Comparison of ENCODE assay signal across 8 cellular contexts in the genomic region with DNA sequence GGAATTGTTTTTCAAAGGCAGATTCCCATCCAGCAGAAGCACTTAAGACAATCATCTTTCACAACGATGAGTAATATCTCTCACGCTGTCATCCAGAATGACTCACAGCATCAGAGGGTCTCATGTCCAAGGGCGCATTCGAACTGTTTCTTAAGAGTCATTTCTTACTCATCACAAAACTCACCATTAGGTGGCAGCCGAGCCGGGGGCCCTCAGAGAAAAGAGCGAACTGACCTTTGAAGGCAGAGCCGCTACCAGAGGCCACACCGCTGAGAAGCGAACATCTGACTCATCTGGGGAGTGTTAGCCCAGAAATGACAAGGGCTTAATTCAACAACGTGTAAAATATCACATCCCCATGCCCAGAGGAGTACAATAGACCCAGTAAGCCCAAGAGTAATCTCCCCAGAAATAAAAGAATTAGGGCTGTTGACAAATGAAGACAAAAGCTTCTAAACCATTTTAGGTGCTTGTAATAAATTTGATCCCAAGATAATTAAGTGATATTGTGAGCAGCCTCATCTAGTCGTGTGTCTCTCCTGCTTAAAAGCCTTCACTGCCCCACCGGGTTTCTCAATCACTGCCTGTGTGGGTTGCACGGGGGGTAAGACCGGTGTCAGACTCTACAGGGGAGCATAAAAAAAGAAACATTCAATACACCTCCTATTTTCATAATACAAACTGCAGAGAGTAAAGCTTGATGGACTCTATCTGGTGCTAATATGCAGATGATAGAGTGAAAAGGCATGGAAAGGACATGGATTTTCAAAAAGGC.
A peak's percentile ranks its signal among the peaks of the same experiment; 100 is the strongest.
DNase-seq lines count a peak whose midpoint lies in the region; ATAC-seq and TF ChIP-seq lines count a peak whose summit lies in the region.

No MANE protein-coding gene starts in this region.

- H3K36me3 ChIP-seq in vagina, result no peaks in the 10 kb centered on the region

- H3K4me3 ChIP-seq in vagina, result no peak overlapping the region

- H3K4me3 Mint-ChIP-seq in activated naive CD4-positive, alpha-beta T cell treated with anti-CD3 and anti-CD28 coated beads, Interleukin-2, amount 50 U/mL, for 24 hours, result peak overlapping the region; percentile 11

- H3K36me3 Mint-ChIP-seq in activated naive CD4-positive, alpha-beta T cell treated with anti-CD3 and anti-CD28 coated beads, Interleukin-2, amount 50 U/mL, for 24 hours, result no peaks in the 10 kb centered on the region

- H3K9me3 ChIP-seq in vagina, result no peaks in the 10 kb centered on the region

- H3K27me3 Mint-ChIP-seq in activated naive CD4-positive, alpha-beta T cell treated with anti-CD3 and anti-CD28 coated beads, Interleukin-2, amount 50 U/mL, for 24 hours, result no peaks in the 10 kb centered on the region

- peak; percentile 68 for TF ChIP-seq CTCF in RWPE1 (conservative IDR thresholded peaks at IDR 0.05; ENCODE audit: low read depth)
- peak in 1 of 3 experiments; percentile 59 for TF ChIP-seq CTCF in vagina (IDR thresholded peaks at IDR 0.05)

- POLR2A ChIA-PET in RWPE1 (lab: Yijun Ruan, JAX; ENCODE audit: low non-redundant PET), result no interaction called here

- peak overlapping the region; percentile 46 for H3K27ac ChIP-seq in RWPE1
- peak overlapping the region; percentile 79 for H3K27ac ChIP-seq in vagina

- H3K4me1 Mint-ChIP-seq in activated naive CD4-positive, alpha-beta T cell treated with anti-CD3 and anti-CD28 coated beads, Interleukin-2, amount 50 U/mL, for 24 hours, result peaks cover 11% of the 10 kb centered on the region

- H3K4me1 ChIP-seq in vagina, result peaks cover 22% of the 10 kb centered on the region

- H3K9me3 Mint-ChIP-seq in activated naive CD4-positive, alpha-beta T cell treated with anti-CD3 and anti-CD28 coated beads, Interleukin-2, amount 50 U/mL, for 24 hours, result no peaks in the 10 kb centered on the region

- peak; percentile 98 for ATAC-seq in GM18867 (IDR thresholded peaks at IDR 0.05; ENCODE audit: unreplicated experiment)
- ATAC-seq in HG03064 (IDR thresholded peaks at IDR 0.05; ENCODE audit: low read depth, unreplicated experiment), result peak; percentile 82
- peak; percentile 86 for ATAC-seq in Right ventricle myocardium inferior

- no peaks in the 10 kb centered on the region for H3K27me3 ChIP-seq in vagina

- TF ChIP-seq POLR2A in vagina (IDR thresholded peaks at IDR 0.05), result no peak

- H3K27ac Mint-ChIP-seq in activated naive CD4-positive, alpha-beta T cell treated with anti-CD3 and anti-CD28 coated beads, Interleukin-2, amount 50 U/mL, for 24 hours, result peak overlapping the region; percentile 91

- CTCF ChIA-PET in RWPE1 (lab: Yijun Ruan, JAX), result interaction anchor here (0.5 to 1.6 kb wide), 4 partner anchors 19 to 313 kb away, joined by 3 to 6 read pairs (median 3); no protein-coding TSS in a partner anchor

- DNase-seq in 8988T, result peak; percentile 26
- DNase-seq in RWPE1 (ENCODE audit: low spot score), result peak; percentile 87
- DNase-seq in Right ventricle myocardium inferior (ENCODE audit: missing footprints), result peak; percentile 85
- DNase-seq in pulmonary artery endothelial cell (ENCODE audit: low read depth, low spot score), result peak; percentile 43
- DNase-seq in vagina (ENCODE audit: extremely low spot score in 2 of 2), result peak in 1 of 2 donors; percentile 96

- intact Hi-C loops in Right ventricle myocardium inferior (cut with DNase I) (loop anchor here (2.0 kb wide), 1 partner anchor 19 kb away; no protein-coding TSS in a partner anchor), vagina (cut with DNase I) (no loop called here)
